Comparison of ENCODE assay signal across 3 cellular contexts in the genomic region with DNA sequence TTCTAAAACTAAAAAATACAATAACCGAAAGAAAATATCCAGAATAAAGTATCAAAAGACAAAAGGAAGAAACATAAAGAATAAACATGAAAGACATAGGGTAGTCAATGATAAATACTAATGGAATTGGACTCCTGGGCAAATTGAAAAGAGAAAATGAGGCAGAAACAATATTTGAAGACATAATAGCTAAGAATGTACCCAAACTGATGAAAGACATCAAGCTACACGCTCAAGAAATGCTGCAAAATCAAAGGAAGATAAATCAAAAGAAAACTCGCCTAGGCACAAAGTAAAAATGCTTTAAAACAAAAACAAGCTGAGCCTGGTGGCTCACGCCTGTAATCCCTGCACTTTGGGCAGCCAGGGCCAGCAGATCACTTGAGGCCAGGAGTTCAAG.
"Had no signal": no experiment of that assay in that cellular context is flagged by ENCODE, and none has a peak within 500 bp of the region (broad histone marks: within the 10 kb centered on the region; RNA-seq: fewer than 3 reads in every experiment).

No MANE protein-coding gene starts in this region.

- H3K4me3 ChIP-seq: GM12878 had no signal

- DNase-seq: GDM1, GF-D8 had no signal
